15 cellular contexts compared by ENCODE assay signal in genomic region chr6:13687917-13688351, GRCh38. TPM values are rescaled to one million over a fixed set of nuclear protein-coding genes. Genes with fewer than 3 reads are reported as not detected.
DNase-seq lines count a peak whose midpoint lies in the region; ATAC-seq and TF ChIP-seq lines count a peak whose summit lies in the region.
"Had no signal": no experiment of that assay in that cellular context is flagged by ENCODE, and none has a peak within 500 bp of the region (broad histone marks: within the 10 kb centered on the region; RNA-seq: fewer than 3 reads in every experiment).

No MANE protein-coding gene starts in this region.

- intact Hi-C loops in activated CD4-positive, alpha-beta memory T cell treated with anti-CD3 and anti-CD28 coated beads for 36 hours (cut with micrococcal nuclease) = no loop called here

- peak overlapping the region; percentile 66 for H3K27ac Mint-ChIP-seq in activated CD4-positive, alpha-beta memory T cell treated with anti-CD3 and anti-CD28 coated beads for 36 hours
- H3K27ac Mint-ChIP-seq in chondrocyte (ENCODE audit: unreplicated experiment) = peak overlapping the region; percentile 14
- peak overlapping the region; percentile 76 for H3K27ac Mint-ChIP-seq in stimulated activated effector memory CD8-positive, alpha-beta T cell treated with anti-CD3 and anti-CD28 coated beads, Interleukin-12 subunit alpha, Interleukin-12 subunit beta, amount 100 ng/mL, for 72 hours

- peak; percentile 72 for DNase-seq in activated effector memory CD4-positive, alpha-beta T cell treated with anti-CD3 and anti-CD28 coated beads, Interleukin-2, amount 50 U/mL, for 16 hours
- DNase-seq in activated effector memory CD4-positive, alpha-beta T cell treated with Interleukin-2 at 50 U/mL for 16 hours = no peak
- DNase-seq in activated CD4-positive, alpha-beta memory T cell treated with anti-CD3 and anti-CD28 coated beads for 36 hours = no peak
- DNase-seq in chondrocyte (ENCODE audit: low spot score) = no peak
- no peak for DNase-seq in stimulated activated effector memory CD8-positive, alpha-beta T cell treated with anti-CD3 and anti-CD28 coated beads, Interleukin-12 subunit alpha, Interleukin-12 subunit beta, amount 100 ng/mL, for 72 hours (ENCODE audit: low spot score in 2 of 2)
- no peak for DNase-seq in NCI-H2029 treated with DMSO at 0.1 percent for 48 hours (lab: John Stamatoyannopoulos, UW)
- DNase-seq: DMS 273 treated with DMSO at 0.1 percent for 48 hours, dorsolateral prefrontal cortex, mesenchymal stem cell, NCI-H2107, NCI-H748 treated with DMSO at 0.1 percent for 48 hours, transverse colon had no signal

- TF ChIP-seq CTCF in chondrocyte (IDR thresholded peaks at IDR 0.05) = no peak

- H3K4me3 Mint-ChIP-seq in activated CD4-positive, alpha-beta memory T cell treated with anti-CD3 and anti-CD28 coated beads for 36 hours = no peak overlapping the region
- no peak overlapping the region for H3K4me3 Mint-ChIP-seq in chondrocyte (ENCODE audit: unreplicated experiment)
- no peak overlapping the region for H3K4me3 Mint-ChIP-seq in stimulated activated effector memory CD8-positive, alpha-beta T cell treated with anti-CD3 and anti-CD28 coated beads, Interleukin-12 subunit alpha, Interleukin-12 subunit beta, amount 100 ng/mL, for 72 hours

- CTCF ChIA-PET in activated CD4-positive, alpha-beta memory T cell treated with anti-CD3 and anti-CD28 coated beads for 36 hours (lab: Charles Lee) = interaction anchor here (0.6 to 1.9 kb wide), 6 partner anchors 17 to 221 kb away, joined by 3 to 7 read pairs (median 4); partner anchors contain the start of gene NOL7

- H3K27me3 Mint-ChIP-seq in activated CD4-positive, alpha-beta memory T cell treated with anti-CD3 and anti-CD28 coated beads for 36 hours = no peaks in the 10 kb centered on the region
- no peaks in the 10 kb centered on the region for H3K27me3 Mint-ChIP-seq in chondrocyte (ENCODE audit: low read depth)

- H3K9me3 Mint-ChIP-seq in activated CD4-positive, alpha-beta memory T cell treated with anti-CD3 and anti-CD28 coated beads for 36 hours = no peaks in the 10 kb centered on the region
- peaks cover 6% of the 10 kb centered on the region for H3K9me3 Mint-ChIP-seq in chondrocyte (ENCODE audit: low read depth)
- H3K9me3 Mint-ChIP-seq in stimulated activated effector memory CD8-positive, alpha-beta T cell treated with anti-CD3 and anti-CD28 coated beads, Interleukin-12 subunit alpha, Interleukin-12 subunit beta, amount 100 ng/mL, for 72 hours = no peaks in the 10 kb centered on the region

- peak; percentile 51 for ATAC-seq in stimulated activated effector memory CD8-positive, alpha-beta T cell treated with anti-CD3 and anti-CD28 coated beads, Interleukin-12 subunit alpha, Interleukin-12 subunit beta, amount 100 ng/mL, for 72 hours
- ATAC-seq in HG02798 (IDR thresholded peaks at IDR 0.05; ENCODE audit: poor library complexity, unreplicated experiment) (no peak), HG03196 (IDR thresholded peaks at IDR 0.05; ENCODE audit: unreplicated experiment) (no peak)
- ATAC-seq: Right ventricle myocardium inferior had no signal

- H3K4me1 Mint-ChIP-seq in activated CD4-positive, alpha-beta memory T cell treated with anti-CD3 and anti-CD28 coated beads for 36 hours (ENCODE audit: low read depth) = peaks cover 59% of the 10 kb centered on the region
- peaks cover 47% of the 10 kb centered on the region for H3K4me1 Mint-ChIP-seq in chondrocyte (ENCODE audit: low read depth)
- H3K4me1 Mint-ChIP-seq in stimulated activated effector memory CD8-positive, alpha-beta T cell treated with anti-CD3 and anti-CD28 coated beads, Interleukin-12 subunit alpha, Interleukin-12 subunit beta, amount 100 ng/mL, for 72 hours = peaks cover 55% of the 10 kb centered on the region

- peaks cover 24% of the 10 kb centered on the region for H3K36me3 Mint-ChIP-seq in activated CD4-positive, alpha-beta memory T cell treated with anti-CD3 and anti-CD28 coated beads for 36 hours
- H3K36me3 Mint-ChIP-seq in chondrocyte (ENCODE audit: low read depth) = peaks cover 6% of the 10 kb centered on the region
- peaks cover 49% of the 10 kb centered on the region for H3K36me3 Mint-ChIP-seq in stimulated activated effector memory CD8-positive, alpha-beta T cell treated with anti-CD3 and anti-CD28 coated beads, Interleukin-12 subunit alpha, Interleukin-12 subunit beta, amount 100 ng/mL, for 72 hours

- POLR2A ChIA-PET in activated CD4-positive, alpha-beta memory T cell treated with anti-CD3 and anti-CD28 coated beads for 36 hours (lab: Charles Lee) = interaction anchor here (0.8 to 1.5 kb wide), 6 partner anchors 15 to 80 kb away, joined by 3 read pairs; no protein-coding TSS in a partner anchor

RNA-seq across cellular contexts. Expression of gene RANBP9, which starts 23.7 kb away (rescaled TPM):
- 10 to 100 TPM; 63.7 to 66.2 TPM for total RNA-seq in activated CD4-positive, alpha-beta memory T cell treated with anti-CD3 and anti-CD28 coated beads for 36 hours
- total RNA-seq in chondrocyte = 53.0 to 72.0 TPM (median 71.8 TPM) in 3 replicates

Comparison
In these comparisons a context has a peak if more than half of its experiments do, and no peak if none do; other contexts are left out.
1. H3K27ac Mint-ChIP-seq: peak in every context shown above with its lines; median percentile 76 in stimulated activated effector memory CD8-positive, alpha-beta T cell treated with anti-CD3 and anti-CD28 coated beads, Interleukin-12 subunit alpha, Interleukin-12 subunit beta, amount 100 ng/mL, for 72 hours; 66 in activated CD4-positive, alpha-beta memory T cell treated with anti-CD3 and anti-CD28 coated beads for 36 hours; 14 in chondrocyte.